In the genomic region with DNA sequence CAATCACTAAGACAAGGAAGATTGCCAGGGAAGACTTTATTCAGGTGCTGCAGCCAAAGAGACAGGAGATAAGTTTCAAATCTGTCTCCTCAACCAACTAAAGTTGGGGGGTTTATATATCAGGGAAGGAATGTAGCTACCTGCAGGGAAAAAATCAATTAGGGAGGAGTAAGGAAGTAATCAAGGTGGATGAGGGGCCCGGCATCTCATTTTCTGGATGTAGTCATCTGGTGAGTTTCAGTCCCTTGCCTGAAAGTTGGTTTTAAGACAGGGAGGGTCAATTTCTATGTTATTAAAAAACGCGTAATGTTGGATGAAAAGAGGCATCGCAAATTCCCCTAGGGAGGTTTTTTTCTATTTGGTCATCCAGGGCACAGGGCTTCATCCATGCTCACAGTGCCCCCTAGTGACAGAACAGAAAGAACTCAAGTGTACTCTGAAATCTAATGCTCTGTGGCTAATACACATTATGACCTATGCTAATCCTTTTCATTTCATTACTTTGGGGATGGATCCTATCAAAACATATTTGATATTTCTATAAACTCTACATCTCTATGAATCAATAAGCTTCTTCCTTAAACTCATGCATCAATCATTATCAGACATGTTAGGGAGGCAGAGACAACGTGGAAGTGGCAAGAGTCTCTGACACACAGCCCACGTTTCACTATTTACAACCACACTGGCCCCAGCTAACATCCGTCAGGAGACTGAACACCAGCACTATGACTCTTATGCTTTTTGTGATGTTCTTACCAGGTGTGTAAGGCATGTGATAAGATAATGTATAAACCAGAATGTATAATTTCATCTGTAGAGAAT, we compare ENCODE assay signal across 8 cellular contexts.
DNase-seq lines count a peak whose midpoint lies in the region; ATAC-seq, FAIRE-seq and TF ChIP-seq lines count a peak whose summit lies in the region.
"Had no signal": no experiment of that assay in that cellular context is flagged by ENCODE, and none has a peak within 500 bp of the region (broad histone marks: within the 10 kb centered on the region; RNA-seq: fewer than 3 reads in every experiment).

No MANE protein-coding gene starts in this region.

- peak; percentile 41 to 77 (median 55) for TF ChIP-seq CTCF in keratinocyte (optimal IDR thresholded peaks at IDR 0.05 in 1 of 3, IDR thresholded peaks at IDR 0.05 in 1 of 3, conservative IDR thresholded peaks at IDR 0.05 in 1 of 3; ENCODE audit: extremely low read depth in 1 of 3, insufficient read depth in 2 of 3, low read length in 3 of 3)
- TF ChIP-seq CTCF in stomach (IDR thresholded peaks at IDR 0.05) = peak in 1 of 7 experiments; percentile 27

- ATAC-seq in GM19324 (IDR thresholded peaks at IDR 0.05; ENCODE audit: low FRiP score, unreplicated experiment) = peak; percentile 77
- ATAC-seq in HG03139 (IDR thresholded peaks at IDR 0.05; ENCODE audit: unreplicated experiment) = peak; percentile 84
- ATAC-seq in activated naive CD8-positive, alpha-beta T cell treated with anti-CD3 and anti-CD28 coated beads, Interleukin-2, amount 10 ng/mL, durations not matched to agents 7 days and 5 days (ENCODE audit: low read depth) = peak; percentile 76

- dilution Hi-C loops in keratinocyte (cut with MboI; ENCODE audit: extremely low pct_ligation_motif_present, low sequenced_read_pairs) = no loop called here

- H3K27me3 Mint-ChIP-seq in activated naive CD8-positive, alpha-beta T cell treated with anti-CD3 and anti-CD28 coated beads, Interleukin-2, amount 10 ng/mL, durations not matched to agents 7 days and 5 days = peaks cover 2% of the 10 kb centered on the region

- H3K9ac ChIP-seq in ES-I3 (ENCODE audit: low read depth, low read length) (peak overlapping the region; percentile 24; the same call in 1 of the 2 replicates), keratinocyte (ENCODE audit: control insufficient read depth, extremely low read depth, insufficient read depth, low read length) (no peak overlapping the region)

- H3K9me1 ChIP-seq in keratinocyte (ENCODE audit: control insufficient read depth, extremely low read depth, insufficient read depth, low read length) = no peaks in the 10 kb centered on the region

- H2AFZ ChIP-seq in keratinocyte (ENCODE audit: control insufficient read depth, low read length) = peak overlapping the region; percentile 16

- H4K20me1 ChIP-seq in keratinocyte (ENCODE audit: control insufficient read depth, extremely low read depth, insufficient read depth, low read length) = no peaks in the 10 kb centered on the region

- no peak overlapping the region for H3K4me3 Mint-ChIP-seq in activated naive CD8-positive, alpha-beta T cell treated with anti-CD3 and anti-CD28 coated beads, Interleukin-2, amount 10 ng/mL, durations not matched to agents 7 days and 5 days

- no peaks in the 10 kb centered on the region for H3K36me3 ChIP-seq in ES-I3 (ENCODE audit: insufficient read depth, low read length)
- no peaks in the 10 kb centered on the region for H3K36me3 ChIP-seq in keratinocyte (ENCODE audit: control insufficient read depth in 2 of 2, extremely low read depth in 1 of 2, insufficient read depth in 2 of 2, low read length in 2 of 2)
- no peaks in the 10 kb centered on the region for H3K36me3 ChIP-seq in stomach
- H3K36me3 ChIP-seq: thoracic aorta had no signal

- H3K9me3 ChIP-seq in ES-I3 (ENCODE audit: control insufficient read depth, insufficient read depth, low read length) (no peaks in the 10 kb centered on the region), keratinocyte (ENCODE audit: control insufficient read depth, low read depth, low read length) (no peaks in the 10 kb centered on the region), stomach (no peaks in the 10 kb centered on the region)
- H3K9me3 ChIP-seq: thoracic aorta had no signal

- no peak overlapping the region for H3K4me3 ChIP-seq in keratinocyte (ENCODE audit: control insufficient read depth in 2 of 3, extremely low read depth in 1 of 3, insufficient read depth in 2 of 3, low read depth in 1 of 3, low read length in 3 of 3)
- H3K4me3 ChIP-seq in stomach = no peak overlapping the region
- H3K4me3 ChIP-seq: thoracic aorta had no signal

- intact Hi-C loops in stomach (cut with DNase I; ENCODE audit: low total_unique reads) = no loop called here

- H3K27ac Mint-ChIP-seq in activated naive CD8-positive, alpha-beta T cell treated with anti-CD3 and anti-CD28 coated beads, Interleukin-2, amount 10 ng/mL, durations not matched to agents 7 days and 5 days = no peak overlapping the region

- H3K36me3 Mint-ChIP-seq in activated naive CD8-positive, alpha-beta T cell treated with anti-CD3 and anti-CD28 coated beads, Interleukin-2, amount 10 ng/mL, durations not matched to agents 7 days and 5 days = no peaks in the 10 kb centered on the region

- H3K79me2 ChIP-seq in keratinocyte (ENCODE audit: control insufficient read depth, insufficient read depth, low read length) = no peaks in the 10 kb centered on the region

- H3K27me3 ChIP-seq in keratinocyte (ENCODE audit: control insufficient read depth, extremely low read depth, insufficient read depth, low read length) = no peaks in the 10 kb centered on the region
- H3K27me3 ChIP-seq in stomach = no peaks in the 10 kb centered on the region

- TF ChIP-seq EP300 in stomach (IDR thresholded peaks at IDR 0.05) = no peak

- no peak for TF ChIP-seq POLR2A in stomach (IDR thresholded peaks at IDR 0.05)

- H3K4me1 ChIP-seq in ES-I3 (ENCODE audit: insufficient read depth, low read length) = peaks cover 9% of the 10 kb centered on the region; the same call in 1 of the 2 replicates
- no peaks in the 10 kb centered on the region for H3K4me1 ChIP-seq in keratinocyte (ENCODE audit: control insufficient read depth, extremely low read depth, insufficient read depth, low read length)
- peaks cover 0 to 10% (median 0%) of the 10 kb centered on the region in 4 donors for H3K4me1 ChIP-seq in stomach

- no peaks in the 10 kb centered on the region for H3K9me3 Mint-ChIP-seq in activated naive CD8-positive, alpha-beta T cell treated with anti-CD3 and anti-CD28 coated beads, Interleukin-2, amount 10 ng/mL, durations not matched to agents 7 days and 5 days

- POLR2A ChIA-PET in activated naive CD8-positive, alpha-beta T cell treated with anti-CD3 and anti-CD28 coated beads, Interleukin-2, amount 10 ng/mL, durations not matched to agents 7 days and 5 days (lab: Charles Lee) = no interaction called here

- WGBS in stomach, 5 donors = 24 to 27% (median 26%) methylated on average over 7 of the region's 7 CpGs

- H3K27ac ChIP-seq in keratinocyte (ENCODE audit: control insufficient read depth, insufficient read depth, low read length) (no peak overlapping the region), stomach (no peak overlapping the region)
- H3K27ac ChIP-seq: thoracic aorta had no signal

- peaks cover 4% of the 10 kb centered on the region for H3K4me1 Mint-ChIP-seq in activated naive CD8-positive, alpha-beta T cell treated with anti-CD3 and anti-CD28 coated beads, Interleukin-2, amount 10 ng/mL, durations not matched to agents 7 days and 5 days

- DNase-seq in NCI-H2227 treated with DMSO at 0.1 percent for 48 hours (lab: John Stamatoyannopoulos, UW) (peak; percentile 46), keratinocyte (ENCODE audit: low read depth, low spot score) (no peak), stomach (no peak)
- no peak for DNase-seq in activated naive CD8-positive, alpha-beta T cell treated with anti-CD3 and anti-CD28 coated beads, Interleukin-2, amount 10 ng/mL, durations not matched to agents 7 days and 5 days

- no peak for FAIRE-seq in keratinocyte (lab: Jason Lieb, UNC)

- H3K4me2 ChIP-seq in keratinocyte (ENCODE audit: control insufficient read depth, extremely low read depth, insufficient read depth, low read depth, low read length) = peak overlapping the region; percentile 12
